ENCODE assay signal across 21 cellular contexts in the genomic region with DNA sequence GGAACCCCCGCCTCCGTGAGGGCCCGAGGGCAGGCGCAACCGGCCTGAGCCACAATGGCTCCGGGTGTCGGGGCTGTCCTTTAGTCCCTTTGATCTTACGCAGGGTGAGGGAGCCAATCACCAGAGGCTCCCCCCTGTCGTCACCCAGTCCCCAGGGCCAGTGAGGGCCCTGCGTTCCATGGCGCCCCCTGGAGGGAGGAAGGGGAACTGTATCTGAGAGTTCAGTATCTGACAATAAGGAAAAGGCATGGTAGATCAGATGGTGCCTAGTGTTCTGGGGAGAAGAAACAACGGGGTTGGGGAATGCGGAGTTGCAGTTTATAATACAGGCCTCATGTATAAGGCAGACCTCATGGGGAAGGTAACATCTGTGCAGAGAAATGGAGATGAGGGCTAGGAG. TPM values are rescaled to one million over a fixed set of nuclear protein-coding genes. Genes with fewer than 3 reads are reported as not detected.
"Had no signal": no experiment of that assay in that cellular context is flagged by ENCODE, and none has a peak within 500 bp of the region (broad histone marks: within the 10 kb centered on the region; RNA-seq: fewer than 3 reads in every experiment).

No MANE protein-coding gene starts in this region.

RNA-seq across cellular contexts. Expression of a gene that starts 59.1 kb away (rescaled TPM):
- total RNA-seq: activated naive CD4-positive, alpha-beta T cell treated with anti-CD3 and anti-CD28 coated beads for 36 hours; activated naive CD4-positive, alpha-beta T cell treated with anti-CD3 and anti-CD28 coated beads, Interleukin-2, amount 50 U/mL, for 72 hours; activated naive CD8-positive, alpha-beta T cell treated with anti-CD3 and anti-CD28 coated beads for 36 hours; activated naive CD8-positive, alpha-beta T cell treated with anti-CD3 and anti-CD28 coated beads, Interleukin-2, amount 10 ng/mL, durations not matched to agents 7 days and 5 days; activated T-cell treated with anti-CD3 and anti-CD28 coated beads, Interleukin-2, amount 50 U/mL, for 4 hours; activated T-cell treated with anti-CD3 and anti-CD28 coated beads, Interleukin-2, amount 50 U/mL, for 72 hours; activated T-helper 1 cell treated with anti-CD3 and anti-CD28 coated beads, Interleukin-12 subunit alpha, Interleukin-12 subunit beta, Interleukin-2, Interleukin-4 antibody, amounts not matched to agents 30 ng/mL and 10 ng/mL and 1 ng/mL, durations not matched to agents 14 hours and 24 hours and 36 hours; activated T-helper 17 cell treated with anti-CD3 and anti-CD28 coated beads, Interleukin-2, amount 50 U/mL, for 72 hours; activated T-helper 2 cell treated with anti-CD3 and anti-CD28 coated beads, Interferon-gamma antibody, Interleukin-2, Interleukin-4, amounts not matched to agents 10 μg/mL and 5 μg/mL and 100 μg/mL, durations not matched to agents 14 hours and 24 hours and 36 hours; adrenal gland; aorta; ascending aorta; astrocyte; body of pancreas; breast epithelium; bronchial epithelial cell; cardiac muscle cell; cardiac septum; cerebellum; chondrocyte had no signal
- polyA plus RNA-seq: adipose tissue, adrenal gland, aorta, cardiac muscle cell had no signal
